ENCODE assay signal across 12 cellular contexts in genomic region chr5:66558562-66558961, GRCh38. TPM values are rescaled to one million over a fixed set of nuclear protein-coding genes. Genes with fewer than 3 reads are reported as not detected.
DNase-seq lines count a peak whose midpoint lies in the region; ATAC-seq and TF ChIP-seq lines count a peak whose summit lies in the region.
"Had no signal": no experiment of that assay in that cellular context is flagged by ENCODE, and none has a peak within 500 bp of the region (broad histone marks: within the 10 kb centered on the region; RNA-seq: fewer than 3 reads in every experiment).

No MANE protein-coding gene starts in this region.

- H3K27ac Mint-ChIP-seq in activated CD8-positive, alpha-beta T cell treated with anti-CD3 and anti-CD28 coated beads for 36 hours: no peak overlapping the region
- no peak overlapping the region for H3K27ac Mint-ChIP-seq in mesothelial cell of epicardium
- H3K27ac Mint-ChIP-seq: nephron had no signal

- peaks cover 11% of the 10 kb centered on the region for H3K4me1 Mint-ChIP-seq in activated CD8-positive, alpha-beta T cell treated with anti-CD3 and anti-CD28 coated beads for 36 hours (ENCODE audit: low read depth)
- H3K4me1 Mint-ChIP-seq in mesothelial cell of epicardium: no peaks in the 10 kb centered on the region
- H3K4me1 Mint-ChIP-seq: nephron had no signal

- ATAC-seq in GM19035 (IDR thresholded peaks at IDR 0.05; ENCODE audit: unreplicated experiment): peak; percentile 61
- peak; percentile 41 for ATAC-seq in HG02970 (IDR thresholded peaks at IDR 0.05; ENCODE audit: low FRiP score, unreplicated experiment)
- peak; percentile 48 for ATAC-seq in activated CD8-positive, alpha-beta T cell treated with anti-CD3 and anti-CD28 coated beads for 36 hours

- TF ChIP-seq POLR2A in ovary (IDR thresholded peaks at IDR 0.05): no peak

- in situ Hi-C loops in GM13976 (cut with MboI; ENCODE audit: low sequenced_read_pairs, unreplicated experiment): no loop called here

- peak; percentile 25 for DNase-seq in GM13976 (ENCODE audit: low spot score)
- DNase-seq in activated CD8-positive, alpha-beta T cell treated with anti-CD3 and anti-CD28 coated beads for 36 hours: peak; percentile 15
- no peak for DNase-seq in substantia nigra (lab: John Stamatoyannopoulos, UW)
- no peak for DNase-seq in ovary
- no peak for DNase-seq in mesothelial cell of epicardium (ENCODE audit: low spot score in 2 of 2, unreplicated experiment in 2 of 2)
- DNase-seq in SIG-M5 (lab: John Stamatoyannopoulos, UW): no peak
- DNase-seq: HCEC 1CT; Right ventricle myocardium superior; stimulated activated CD4-positive, alpha-beta T cell treated with anti-CD3 and anti-CD28 coated beads, Interleukin-4, amount 100 ng/mL, for 1 hour had no signal

- no peak overlapping the region for H3K27ac ChIP-seq in substantia nigra (ENCODE audit: low read depth, low read length, poor library complexity, severe bottlenecking)
- H3K27ac ChIP-seq in ovary: no peak overlapping the region

- no peaks in the 10 kb centered on the region for H3K36me3 Mint-ChIP-seq in activated CD8-positive, alpha-beta T cell treated with anti-CD3 and anti-CD28 coated beads for 36 hours (ENCODE audit: low read depth)
- H3K36me3 Mint-ChIP-seq in mesothelial cell of epicardium: no peaks in the 10 kb centered on the region

- 87 to 97% (median 96%) methylated on average over 3 of the region's 3 CpGs for WGBS in ovary, 3 donors

- no peaks in the 10 kb centered on the region for H3K36me3 ChIP-seq in ovary

- TF ChIP-seq CTCF in GM13976 (IDR thresholded peaks at IDR 0.05; ENCODE audit: borderline replicate concordance, control extremely low read depth, extremely low read depth, insufficient read depth, missing control alignments) (no peak), ovary (IDR thresholded peaks at IDR 0.05) (no peak), mesothelial cell of epicardium (IDR thresholded peaks at IDR 0.05; ENCODE audit: unreplicated experiment) (no peak)
- no peak for TF ChIP-seq CTCF in activated CD8-positive, alpha-beta T cell treated with anti-CD3 and anti-CD28 coated beads for 36 hours (IDR thresholded peaks at IDR 0.05)

- intact Hi-C loops in activated CD8-positive, alpha-beta T cell treated with anti-CD3 and anti-CD28 coated beads for 36 hours (cut with micrococcal nuclease): no loop called here
- intact Hi-C loops in ovary (cut with DNase I): no loop called here

- CTCF ChIA-PET in activated CD8-positive, alpha-beta T cell treated with anti-CD3 and anti-CD28 coated beads for 36 hours (lab: Charles Lee): no interaction called here

- TF ChIP-seq EP300 in ovary (IDR thresholded peaks at IDR 0.05): no peak

- no peaks in the 10 kb centered on the region for H3K9me3 ChIP-seq in ovary

- peaks cover 5% of the 10 kb centered on the region for H3K9me3 Mint-ChIP-seq in activated CD8-positive, alpha-beta T cell treated with anti-CD3 and anti-CD28 coated beads for 36 hours
- peaks cover 27% of the 10 kb centered on the region for H3K9me3 Mint-ChIP-seq in mesothelial cell of epicardium

- no peaks in the 10 kb centered on the region for H3K27me3 ChIP-seq in ovary

- peaks cover 2% of the 10 kb centered on the region for H3K27me3 Mint-ChIP-seq in activated CD8-positive, alpha-beta T cell treated with anti-CD3 and anti-CD28 coated beads for 36 hours
- peaks cover under 1% of the 10 kb centered on the region for H3K27me3 Mint-ChIP-seq in mesothelial cell of epicardium (ENCODE audit: low read depth)

- H3K4me1 ChIP-seq in ovary (ENCODE audit: insufficient read depth): peaks cover 8% of the 10 kb centered on the region

- no peak overlapping the region for H3K4me3 Mint-ChIP-seq in activated CD8-positive, alpha-beta T cell treated with anti-CD3 and anti-CD28 coated beads for 36 hours
- H3K4me3 Mint-ChIP-seq in mesothelial cell of epicardium: no peak overlapping the region
- H3K4me3 Mint-ChIP-seq: nephron had no signal

- POLR2A ChIA-PET in activated CD8-positive, alpha-beta T cell treated with anti-CD3 and anti-CD28 coated beads for 36 hours (lab: Charles Lee): no interaction called here

- H3K4me3 ChIP-seq in ovary: no peak overlapping the region

RNA-seq across cellular contexts. Expression of gene MAST4, which starts 37.6 kb away (rescaled TPM):
- 10 to 100 TPM in 1 of 2 experiments, 1 to 10 TPM in 1; 7.6 to 10.0 TPM for total RNA-seq in activated CD8-positive, alpha-beta T cell treated with anti-CD3 and anti-CD28 coated beads for 36 hours
- total RNA-seq in ovary (10 to 100 TPM; 55.3 to 86.3 (median 59.9) TPM), mesothelial cell of epicardium (23.3 to 29.8 TPM (median 27.3 TPM) in 3 replicates)
- 10 to 100 TPM; 11.6 to 21.6 TPM for polyA plus RNA-seq in ovary

Comparison
In these comparisons a context has a peak if more than half of its experiments do, and no peak if none do; other contexts are left out.
1. DNase-seq: peak in GM13976 (single experiment) and activated CD8-positive, alpha-beta T cell treated with anti-CD3 and anti-CD28 coated beads for 36 hours (single experiment); none in substantia nigra (0 of 49), ovary (0 of 5), mesothelial cell of epicardium (0 of 2) and SIG-M5 (single experiment).
2. Peak in every context shown above with its lines, with median percentiles within 50 percentile points of each other: ATAC-seq.